8 cellular contexts compared by ENCODE assay signal in the genomic region with DNA sequence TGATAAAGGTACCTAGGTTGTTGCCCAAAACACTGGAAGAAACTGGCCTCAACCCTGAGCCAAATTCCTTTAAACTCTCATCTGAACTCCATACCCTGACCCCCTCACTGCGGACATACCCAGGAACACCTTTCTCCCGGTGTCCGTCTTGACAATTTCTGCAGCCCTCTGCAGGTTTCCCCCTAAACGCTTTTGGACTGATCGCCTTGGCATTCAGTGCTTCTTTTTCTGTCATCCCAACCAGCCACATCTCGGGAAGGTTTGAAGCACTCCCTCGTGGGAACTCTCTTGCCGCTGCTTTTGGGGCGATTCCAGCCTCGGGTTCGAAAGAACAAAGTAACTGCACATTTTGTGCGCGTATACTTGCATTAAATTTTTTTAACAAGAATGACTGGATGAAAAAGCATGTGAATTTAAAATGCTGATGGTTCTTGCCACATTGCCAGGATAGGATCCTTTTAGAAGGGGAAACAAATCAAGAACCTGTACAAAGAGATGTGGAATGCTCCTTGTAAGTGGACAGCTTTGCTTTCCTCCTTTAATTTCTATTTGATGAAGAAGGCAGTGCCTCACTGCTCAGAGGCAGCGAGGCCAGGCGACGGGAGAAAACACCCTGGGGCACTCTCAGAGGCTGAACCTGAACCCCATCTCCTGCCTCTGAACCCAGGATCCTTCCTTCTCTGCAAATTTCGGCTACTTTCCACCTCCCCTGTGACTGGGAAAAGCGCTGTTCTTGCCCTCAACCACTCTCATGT. TPM values are rescaled to one million over a fixed set of nuclear protein-coding genes. Genes with fewer than 3 reads are reported as not detected.
DNase-seq lines count a peak whose midpoint lies in the region; ATAC-seq, FAIRE-seq and TF ChIP-seq lines count a peak whose summit lies in the region.

No MANE protein-coding gene starts in this region.

- TSS peak; percentile 57 for BruUV-seq in endothelial cell of umbilical vein (replicated peaks; lab: Mats Ljungman, UMichigan)

- no peaks in the 10 kb centered on the region for H3K9me3 ChIP-seq in CD4-positive, alpha-beta T cell (ENCODE audit: control insufficient read depth, low read length)
- H3K9me3 ChIP-seq in Peyer's patch (no peaks in the 10 kb centered on the region), endothelial cell of umbilical vein (replicated peaks; ENCODE audit: control insufficient read depth, insufficient read depth, low read length) (no peaks in the 10 kb centered on the region)

- no peak for TF ChIP-seq CTCF in CD4-positive, alpha-beta T cell (IDR thresholded peaks at IDR 0.05)
- TF ChIP-seq CTCF in GM23338 (conservative IDR thresholded peaks at IDR 0.05; ENCODE audit: low read depth in 2 of 2) (no peak), Peyer's patch (IDR thresholded peaks at IDR 0.05) (no peak), endothelial cell of umbilical vein (IDR thresholded peaks at IDR 0.05; ENCODE audit: extremely low read depth in 1 of 2, insufficient read depth in 1 of 2, low read depth in 1 of 2, low read length in 2 of 2) (no peak), natural killer cell (IDR thresholded peaks at IDR 0.05) (no peak)

- CTCF ChIA-PET in CD4-positive, alpha-beta T cell (lab: Charles Lee) = interaction anchor here (1.0 to 1.4 kb wide), 3 partner anchors 27 to 84 kb away, joined by 3 to 4 read pairs (median 3); partner anchors contain the start of gene FBXW2
- CTCF ChIA-PET in endothelial cell of umbilical vein (lab: Charles Lee) = no interaction called here

- H3K79me2 ChIP-seq in GM23338 (replicated peaks; ENCODE audit: insufficient read depth) (peaks cover 72% of the 10 kb centered on the region), endothelial cell of umbilical vein (ENCODE audit: control insufficient read depth, insufficient read depth, low read length) (peaks cover 37% of the 10 kb centered on the region)

- no peaks in the 10 kb centered on the region for H3K9me2 ChIP-seq in GM23338 (ENCODE audit: insufficient read depth)

- peaks cover 78% of the 10 kb centered on the region for H3K4me1 Mint-ChIP-seq in CD4-positive, alpha-beta T cell (ENCODE audit: low read depth)
- H3K4me1 Mint-ChIP-seq in GM23338 (peaks cover 25% of the 10 kb centered on the region), natural killer cell (peaks cover 58 to 62% of the 10 kb centered on the region in 2 donors)

- H3K27me3 ChIP-seq in CD4-positive, alpha-beta T cell (ENCODE audit: control insufficient read depth, insufficient read depth, low read length) = no peaks in the 10 kb centered on the region
- H3K27me3 ChIP-seq in GM23338 (ENCODE audit: insufficient read depth) = no peaks in the 10 kb centered on the region
- H3K27me3 ChIP-seq in Peyer's patch = no peaks in the 10 kb centered on the region
- no peaks in the 10 kb centered on the region for H3K27me3 ChIP-seq in endothelial cell of umbilical vein (ENCODE audit: control insufficient read depth in 2 of 2, insufficient read depth in 2 of 2, low read length in 2 of 2)

- H4K20me1 ChIP-seq in GM23338 (replicated peaks; ENCODE audit: insufficient read depth) (peaks cover 3% of the 10 kb centered on the region; the same call in 1 of the 2 replicates), endothelial cell of umbilical vein (replicated peaks; ENCODE audit: control insufficient read depth, extremely low read depth, insufficient read depth, low read length) (no peaks in the 10 kb centered on the region)

- H2AFZ ChIP-seq in GM23338 (peak overlapping the region; percentile 84), endothelial cell of umbilical vein (ENCODE audit: low read depth, low read length) (peak overlapping the region; percentile 66)

- peaks cover 82% of the 10 kb centered on the region for H3K36me3 Mint-ChIP-seq in CD4-positive, alpha-beta T cell (ENCODE audit: low read depth)
- peaks cover 22% of the 10 kb centered on the region for H3K36me3 Mint-ChIP-seq in GM23338 (ENCODE audit: low read depth)
- no peaks in the 10 kb centered on the region for H3K36me3 Mint-ChIP-seq in natural killer cell

- intact Hi-C loops in CD4-positive, alpha-beta T cell (cut with DNase I, micrococcal nuclease) = loop anchor here (2.0 to 10.0 kb wide), 7 partner anchors 25 to 360 kb away; partner anchors contain the start of genes FBXW2 (in 1 of the 2), MEGF9 (in 1 of the 2) and RAB14 (in 1 of the 2)
- intact Hi-C loops in endothelial cell of umbilical vein (cut with micrococcal nuclease) = loop anchor here (1.0 to 5.0 kb wide), 4 partner anchors 35 to 220 kb away; partner anchors contain the start of gene PHF19
- intact Hi-C loops in natural killer cell (cut with micrococcal nuclease) = loop anchor here (2.0 to 5.0 kb wide), 3 partner anchors 49 to 233 kb away; partner anchors contain the start of genes CNTRL, FBXW2 and TRAF1

- H3F3A ChIP-seq in GM23338 (replicated peaks; ENCODE audit: low read depth) = no peaks in the 10 kb centered on the region

- peak overlapping the region; percentile 96 for H3K4me3 Mint-ChIP-seq in CD4-positive, alpha-beta T cell
- H3K4me3 Mint-ChIP-seq in GM23338 (peak overlapping the region; percentile 99), natural killer cell (peak overlapping the region; percentile 99)

- no peak for ATAC-seq in CD4-positive, alpha-beta T cell (ENCODE audit: poor library complexity)
- peak; percentile 4; the same call in 2 of the 3 replicates for ATAC-seq in GM23338
- peak; percentile 2 to 14 (median 5) for ATAC-seq in natural killer cell
- ATAC-seq in GM18858 (IDR thresholded peaks at IDR 0.05; ENCODE audit: unreplicated experiment) = no peak

- peak overlapping the region; percentile 99 for H3K27ac Mint-ChIP-seq in CD4-positive, alpha-beta T cell
- H3K27ac Mint-ChIP-seq in GM23338 = peak overlapping the region; percentile 100
- H3K27ac Mint-ChIP-seq in natural killer cell = peak overlapping the region; percentile 98 to 99

- dilution Hi-C loops in endothelial cell of umbilical vein (cut with MboI; ENCODE audit: extremely low pct_ligation_motif_present, low sequenced_read_pairs) = no loop called here

- TF ChIP-seq POLR2A in Peyer's patch (IDR thresholded peaks at IDR 0.05) (no peak), endothelial cell of umbilical vein (IDR thresholded peaks at IDR 0.05; ENCODE audit: low read depth, low read length) (no peak)

- peak overlapping the region; percentile 94 for H3K9ac ChIP-seq in endothelial cell of umbilical vein (replicated peaks; ENCODE audit: extremely low read depth, insufficient read depth, low read length)

- FAIRE-seq in endothelial cell of umbilical vein (lab: Jason Lieb, UNC) = no peak

- no peaks in the 10 kb centered on the region for H3K27me3 Mint-ChIP-seq in CD4-positive, alpha-beta T cell
- H3K27me3 Mint-ChIP-seq in GM23338 (ENCODE audit: insufficient read depth, low read depth, poor library complexity) (peaks cover 9% of the 10 kb centered on the region), natural killer cell (ENCODE audit: low read depth in 2 of 2) (no peaks in the 10 kb centered on the region)

- POLR2A ChIA-PET in CD4-positive, alpha-beta T cell (lab: Charles Lee) = interaction anchor here (0.6 to 5.4 kb wide), 19 partner anchors 9 to 132 kb away, joined by 3 to 54 read pairs (median 5); partner anchors contain the start of genes FBXW2 and TRAF1
- POLR2A ChIA-PET in endothelial cell of umbilical vein (lab: Charles Lee) = no interaction called here

- H3K36me3 ChIP-seq in GM23338 (ENCODE audit: insufficient read depth) (peaks cover 4% of the 10 kb centered on the region; the same call in 1 of the 2 replicates), Peyer's patch (peaks cover 0 to 3% (median 0%) of the 10 kb centered on the region in 3 donors), endothelial cell of umbilical vein (ENCODE audit: control insufficient read depth in 2 of 2, extremely low read depth in 1 of 2, insufficient read depth in 2 of 2, low read length in 2 of 2) (no peaks in the 10 kb centered on the region)

- H3K4me3 ChIP-seq in GM23338 (peak overlapping the region; percentile 96), Peyer's patch (peak overlapping the region; percentile 77 to 84 (median 80)), endothelial cell of umbilical vein (replicated peaks in 1 of 3; ENCODE audit: insufficient read depth in 1 of 3, low read depth in 1 of 3, low read length in 3 of 3) (peak overlapping the region; percentile 53 to 80 (median 76))

- no peaks in the 10 kb centered on the region for H3K9me3 Mint-ChIP-seq in CD4-positive, alpha-beta T cell
- H3K9me3 Mint-ChIP-seq in GM23338 = no peaks in the 10 kb centered on the region
- H3K9me3 Mint-ChIP-seq in natural killer cell = no peaks in the 10 kb centered on the region

- H3K4me1 ChIP-seq in GM23338 (ENCODE audit: insufficient read depth) (peaks cover 12% of the 10 kb centered on the region), Peyer's patch (peaks cover 0 to 21% (median 3%) of the 10 kb centered on the region in 4 donors), endothelial cell of umbilical vein (ENCODE audit: control insufficient read depth, extremely low read depth, insufficient read depth, low read length) (peaks cover 17% of the 10 kb centered on the region)

- no peak for DNase-seq in CD4-positive, alpha-beta T cell
- peak; percentile 29 for DNase-seq in GM23338 (ENCODE audit: low spot score)
- DNase-seq in Peyer's patch = no peak
- no peak for DNase-seq in endothelial cell of umbilical vein (ENCODE audit: low read depth, low spot score)
- DNase-seq in natural killer cell = no peak
- DNase-seq in NCI-H774 (lab: John Stamatoyannopoulos, UW) = no peak
- no peak for DNase-seq in NCI-H2029 (lab: John Stamatoyannopoulos, UW)

- H3K4me2 ChIP-seq in GM23338 (peak overlapping the region; percentile 99), endothelial cell of umbilical vein (ENCODE audit: insufficient read depth, low read length) (peak overlapping the region; percentile 93)

- no peaks in the 10 kb centered on the region for H3K9me1 ChIP-seq in endothelial cell of umbilical vein (replicated peaks; ENCODE audit: control insufficient read depth, extremely low read depth, insufficient read depth, low read length)

- H3K27ac ChIP-seq in CD4-positive, alpha-beta T cell (ENCODE audit: low read depth, low read length) = peak overlapping the region; percentile 93
- H3K27ac ChIP-seq in GM23338 (ENCODE audit: low read depth) (peak overlapping the region; percentile 93), Peyer's patch (peak overlapping the region; percentile 91 to 96 (median 94)), endothelial cell of umbilical vein (ENCODE audit: insufficient read depth, low read depth, low read length) (peak overlapping the region; percentile 72)

RNA-seq across cellular contexts. Expression of gene PSMD5, which starts 0.6 kb away (rescaled TPM):
- total RNA-seq in CD4-positive, alpha-beta T cell = 10 to 100 TPM; 35.4 to 44.3 TPM
- 40.5 and 49.4 TPM in 2 replicates for total RNA-seq in GM23338 (2014; rRNA removed; shearing (Covaris generic))
- polyA plus RNA-seq in GM23338 (2016; fragmentation: Nextera tagmentation; extraction: Ambion mirVana) (21.9 and 23.9 TPM in 2 replicates), endothelial cell of umbilical vein (15.9 and 20.4 TPM in 2 replicates)
- total RNA-seq in Peyer's patch (10 to 100 TPM; 23.8 to 46.2 (median 30.9) TPM), endothelial cell of umbilical vein (62.2 and 70.2 TPM in 2 replicates), natural killer cell (10 to 100 TPM; 24.6 to 41.2 (median 37.1) TPM)
- 24.0 and 25.7 TPM in 2 replicates for polyA plus RNA-seq in endothelial cell of umbilical vein (2011; cell fraction: cytosol; rRNA removed)
- 18.3 and 30.9 TPM in 2 replicates for polyA plus RNA-seq in endothelial cell of umbilical vein (2011; cell fraction: nucleus; rRNA removed)
- polyA plus RNA-seq in endothelial cell of umbilical vein (2012) = 40.2 and 52.5 TPM in 2 replicates
- polyA minus RNA-seq in endothelial cell of umbilical vein = 25.2 and 32.3 TPM in 2 replicates
- 33.8 TPM for polyA minus RNA-seq in endothelial cell of umbilical vein (2011; cell fraction: cytosol; rRNA and poly(A)+ RNA removed)
- 16.3 and 21.7 TPM in 2 replicates for polyA minus RNA-seq in endothelial cell of umbilical vein (2011; cell fraction: nucleus; rRNA and poly(A)+ RNA removed)

RNA-seq across cellular contexts. Expression of gene PHF19, which starts 34.9 kb away (rescaled TPM):
- 10 to 100 TPM; 60.3 to 63.0 TPM for total RNA-seq in CD4-positive, alpha-beta T cell
- total RNA-seq in GM23338 (2014; rRNA removed; shearing (Covaris generic)) = 31.0 and 33.7 TPM in 2 replicates
- polyA plus RNA-seq in GM23338 (2016; fragmentation: Nextera tagmentation; extraction: Ambion mirVana) (13.1 and 16.8 TPM in 2 replicates), endothelial cell of umbilical vein (101 and 102 TPM in 2 replicates)
- total RNA-seq in Peyer's patch (10 to 100 TPM in 3 of 4 donors, 1 to 10 TPM in 1; 7.2 to 76.7 (median 20.6) TPM), endothelial cell of umbilical vein (138 and 153 TPM in 2 replicates), natural killer cell (10 to 100 TPM; 34.1 to 54.0 (median 47.8) TPM)
- polyA plus RNA-seq in endothelial cell of umbilical vein (2011; cell fraction: cytosol; rRNA removed) = 103 and 119 TPM in 2 replicates
- 121 and 131 TPM in 2 replicates for polyA plus RNA-seq in endothelial cell of umbilical vein (2011; cell fraction: nucleus; rRNA removed)
- polyA plus RNA-seq in endothelial cell of umbilical vein (2012) = 83.6 and 113 TPM in 2 replicates
- polyA minus RNA-seq in endothelial cell of umbilical vein = 87.7 and 89.1 TPM in 2 replicates
- 67.3 TPM for polyA minus RNA-seq in endothelial cell of umbilical vein (2011; cell fraction: cytosol; rRNA and poly(A)+ RNA removed)
- polyA minus RNA-seq in endothelial cell of umbilical vein (2011; cell fraction: nucleus; rRNA and poly(A)+ RNA removed) = 53.8 and 54.3 TPM in 2 replicates

RNA-seq across cellular contexts. Expression of gene FBXW2, which starts 48.9 kb away (rescaled TPM):
- 10 to 100 TPM; 58.7 to 64.7 TPM for total RNA-seq in CD4-positive, alpha-beta T cell
- 47.6 and 55.2 TPM in 2 replicates for total RNA-seq in GM23338 (2014; rRNA removed; shearing (Covaris generic))
- 7.4 and 10.0 TPM in 2 replicates for polyA plus RNA-seq in GM23338 (2016; fragmentation: Nextera tagmentation; extraction: Ambion mirVana)
- 10 to 100 TPM; 70.5 to 93.3 (median 82.8) TPM for total RNA-seq in Peyer's patch
- 70.2 and 72.3 TPM in 2 replicates for total RNA-seq in endothelial cell of umbilical vein
- 23.9 and 32.5 TPM in 2 replicates for polyA plus RNA-seq in endothelial cell of umbilical vein
- 33.5 and 34.1 TPM in 2 replicates for polyA plus RNA-seq in endothelial cell of umbilical vein (2011; cell fraction: cytosol; rRNA removed)
- polyA plus RNA-seq in endothelial cell of umbilical vein (2011; cell fraction: nucleus; rRNA removed) = 49.8 and 63.3 TPM in 2 replicates
- 35.9 and 53.8 TPM in 2 replicates for polyA plus RNA-seq in endothelial cell of umbilical vein (2012)
- polyA minus RNA-seq in endothelial cell of umbilical vein = 82.9 and 87.9 TPM in 2 replicates
- 32.4 TPM for polyA minus RNA-seq in endothelial cell of umbilical vein (2011; cell fraction: cytosol; rRNA and poly(A)+ RNA removed)
- polyA minus RNA-seq in endothelial cell of umbilical vein (2011; cell fraction: nucleus; rRNA and poly(A)+ RNA removed) = 31.7 and 35.1 TPM in 2 replicates
- total RNA-seq in natural killer cell = 100 to 1,000 TPM in 1 of 3 donors, 10 to 100 TPM in 2; 88.3 to 122 (median 92.6) TPM

Comparison
In these comparisons a context has a peak if more than half of its experiments do, and no peak if none do; other contexts are left out.
1. ATAC-seq: peak in GM23338 (single experiment) and natural killer cell (3 of 3); none in CD4-positive, alpha-beta T cell (single experiment) and GM18858 (single experiment).
2. Peak in every context shown above with its lines, with median percentiles within 50 percentile points of each other: H3K27ac ChIP-seq, H3K27ac Mint-ChIP-seq, H3K4me3 Mint-ChIP-seq and H3K4me3 ChIP-seq.